ENCODE assay signal across 22 cellular contexts in the genomic region with DNA sequence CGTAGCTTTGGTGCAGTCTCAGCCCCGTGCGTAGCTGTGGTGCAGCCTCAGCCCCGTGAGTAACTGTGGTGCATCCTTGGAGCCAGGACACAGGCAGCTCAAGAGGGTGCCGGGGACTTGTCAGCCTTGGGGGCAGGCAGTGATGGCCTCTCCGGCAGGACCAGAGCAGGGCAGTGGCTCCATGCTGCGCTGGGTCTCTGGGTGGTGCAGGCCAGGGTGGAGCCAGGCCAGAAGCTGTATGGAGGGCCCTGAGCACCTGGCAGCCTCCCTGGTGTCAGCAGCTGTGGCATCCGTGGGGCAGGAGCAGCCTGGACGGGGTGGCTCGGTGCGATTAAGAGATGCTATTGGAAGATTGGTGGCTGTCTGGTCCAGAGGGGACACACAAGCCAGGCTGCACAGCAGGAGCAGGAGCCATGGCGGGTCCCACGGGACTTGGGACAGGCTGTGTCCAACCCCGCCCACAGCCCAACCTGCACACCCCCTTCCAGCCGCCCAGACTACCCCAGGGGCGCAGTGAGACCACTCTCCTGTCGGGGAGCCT. TPM values are rescaled to one million over a fixed set of nuclear protein-coding genes. Genes with fewer than 3 reads are reported as not detected.
"Had no signal": no experiment of that assay in that cellular context is flagged by ENCODE, and none has a peak within 500 bp of the region (broad histone marks: within the 10 kb centered on the region; RNA-seq: fewer than 3 reads in every experiment).

No MANE protein-coding gene starts in this region.

- DNase-seq: activated CD4-positive, alpha-beta T cell treated with anti-CD3 and anti-CD28 coated beads, Interleukin-2, amount 10 ng/mL, durations not matched to agents 24 days and 14 days; activated CD8-positive, alpha-beta T cell treated with anti-CD3 and anti-CD28 coated beads for 36 hours; activated effector memory CD4-positive, alpha-beta T cell treated with anti-CD3 and anti-CD28 coated beads, Interleukin-2, amount 50 U/mL, for 16 hours; activated T-cell treated with anti-CD3 and anti-CD28 coated beads, Interleukin-2, amount 50 U/mL, for 48 hours; amniotic stem cell; effector memory CD8-positive, alpha-beta T cell; esophagus squamous epithelium; hypothalamus; left lung; naive B cell; stimulated activated CD4-positive, alpha-beta T cell treated with anti-CD3 and anti-CD28 coated beads, Interleukin-4, amount 100 ng/mL, for 24 hours had no signal

- H3K4me1 ChIP-seq: esophagus squamous epithelium, left lung, right lobe of liver had no signal

- H3K27me3 ChIP-seq: cardiac muscle cell, esophagus squamous epithelium, left lung, right lobe of liver had no signal

- H3K4me2 ChIP-seq: smooth muscle cell had no signal

- H3K4me3 ChIP-seq: cardiac muscle cell, esophagus squamous epithelium, left lung, right lobe of liver, smooth muscle cell had no signal

- H3K27ac ChIP-seq: cardiac muscle cell, esophagus squamous epithelium, left lung, right lobe of liver had no signal

- ATAC-seq: activated CD8-positive, alpha-beta T cell treated with anti-CD3 and anti-CD28 coated beads for 36 hours; effector memory CD8-positive, alpha-beta T cell; left lung; right lobe of liver; stimulated activated memory B cell treated with anti-CD40 and anti-IgM and Interleukin-4, amounts not matched to agents 10 μg/mL and 1 μg/mL and 100 μg/mL, for 72 hours had no signal

- H3K9me3 ChIP-seq: right lobe of liver had no signal

- H3K36me3 ChIP-seq: cardiac muscle cell, right lobe of liver had no signal

RNA-seq across cellular contexts. Expression of gene CDH15, which starts 28.3 kb away (rescaled TPM):
- total RNA-seq: activated CD4-positive, alpha-beta T cell treated with anti-CD3 and anti-CD28 coated beads, Interleukin-2, amount 10 ng/mL, durations not matched to agents 24 days and 14 days; activated CD8-positive, alpha-beta T cell treated with anti-CD3 and anti-CD28 coated beads for 36 hours; esophagus squamous epithelium; mononuclear cell; neural crest cell; T-helper 1 cell treated with Interleukin-12 subunit alpha and Interleukin-12 subunit beta and Interleukin-4 antibody, amounts not matched to agents 30 ng/mL and 1 ng/mL, for 36 hours; ureter had no signal
- polyA plus RNA-seq: keratinocyte had no signal

RNA-seq across cellular contexts. Expression of gene SLC22A31, which starts 57.1 kb away (rescaled TPM):
- total RNA-seq: esophagus squamous epithelium, glomerular endothelial cell, mononuclear cell, osteocyte, smooth muscle cell had no signal
- polyA plus RNA-seq: keratinocyte had no signal
